28 cellular contexts compared by ENCODE assay signal in genomic region chr17:8455660-8456059, GRCh38. TPM values are rescaled to one million over a fixed set of nuclear protein-coding genes. Genes with fewer than 3 reads are reported as not detected.
DNase-seq lines count a peak whose midpoint lies in the region; ATAC-seq lines count a peak whose summit lies in the region.
"Had no signal": no experiment of that assay in that cellular context is flagged by ENCODE, and none has a peak within 500 bp of the region (broad histone marks: within the 10 kb centered on the region; RNA-seq: fewer than 3 reads in every experiment).

No MANE protein-coding gene starts in this region.

- ATAC-seq in activated naive CD8-positive, alpha-beta T cell treated with anti-CD3 and anti-CD28 coated beads, Interleukin-2, amount 10 ng/mL, durations not matched to agents 7 days and 5 days (ENCODE audit: low read depth) = no peak
- no peak for ATAC-seq in stimulated activated effector memory CD8-positive, alpha-beta T cell treated with anti-CD3 and anti-CD28 coated beads, Interleukin-12 subunit alpha, Interleukin-12 subunit beta, amount 100 ng/mL, for 72 hours
- ATAC-seq in HG03175 (IDR thresholded peaks at IDR 0.05; ENCODE audit: unreplicated experiment) = no peak
- ATAC-seq in HG02938 (IDR thresholded peaks at IDR 0.05; ENCODE audit: unreplicated experiment) = no peak
- ATAC-seq: left ventricle myocardium superior; naive thymus-derived CD8-positive, alpha-beta T cell had no signal

- H3K36me3 Mint-ChIP-seq in activated T-cell treated with anti-CD3 and anti-CD28 coated beads, Interleukin-2, amount 50 U/mL, for 24 hours (ENCODE audit: low read depth) = peaks cover 91% of the 10 kb centered on the region
- H3K36me3 Mint-ChIP-seq in activated naive CD8-positive, alpha-beta T cell treated with anti-CD3 and anti-CD28 coated beads, Interleukin-2, amount 10 ng/mL, durations not matched to agents 7 days and 5 days = peaks cover 44% of the 10 kb centered on the region
- H3K36me3 Mint-ChIP-seq in stimulated activated effector memory CD8-positive, alpha-beta T cell treated with anti-CD3 and anti-CD28 coated beads, Interleukin-12 subunit alpha, Interleukin-12 subunit beta, amount 100 ng/mL, for 72 hours = peaks cover 100% of the 10 kb centered on the region

- POLR2A ChIA-PET in activated naive CD8-positive, alpha-beta T cell treated with anti-CD3 and anti-CD28 coated beads, Interleukin-2, amount 10 ng/mL, durations not matched to agents 7 days and 5 days (lab: Charles Lee) = interaction anchor here (0.7 kb wide), 1 partner anchor 24 kb away, joined by 3 read pairs; no protein-coding TSS in a partner anchor

- no peak for DNase-seq in activated T-cell treated with anti-CD3 and anti-CD28 coated beads, Interleukin-2, amount 50 U/mL, for 24 hours
- DNase-seq in activated T-cell treated with anti-CD3 and anti-CD28 coated beads, Interleukin-2, amount 50 U/mL, for 48 hours = no peak
- DNase-seq in MV-4-11 (lab: John Stamatoyannopoulos, UW) = peak; percentile 68
- DNase-seq in activated naive CD8-positive, alpha-beta T cell treated with anti-CD3 and anti-CD28 coated beads, Interleukin-2, amount 10 ng/mL, durations not matched to agents 7 days and 5 days = no peak
- no peak for DNase-seq in stimulated activated effector memory CD8-positive, alpha-beta T cell treated with anti-CD3 and anti-CD28 coated beads, Interleukin-12 subunit alpha, Interleukin-12 subunit beta, amount 100 ng/mL, for 72 hours (ENCODE audit: low spot score in 2 of 2)
- DNase-seq: activated CD4-positive, alpha-beta T cell treated with anti-CD3 and anti-CD28 coated beads for 4 hours; activated gamma-delta T cell treated with Interleukin-2 at 50 U/mL for 16 hours; amygdala; DMS53; effector CD8-positive, alpha-beta T cell; glutamatergic neuron; H7; left ventricle myocardium superior; naive thymus-derived CD8-positive, alpha-beta T cell; NCI-H1417 treated with DMSO at 0.1 percent for 48 hours; NCI-H345; NCI-H748 treated with DMSO at 0.1 percent for 48 hours; SK-N-SH; stomach; thyroid gland had no signal

- H3K27ac Mint-ChIP-seq in activated T-cell treated with anti-CD3 and anti-CD28 coated beads, Interleukin-2, amount 50 U/mL, for 24 hours = peak overlapping the region; percentile 65
- H3K27ac Mint-ChIP-seq in activated naive CD8-positive, alpha-beta T cell treated with anti-CD3 and anti-CD28 coated beads, Interleukin-2, amount 10 ng/mL, durations not matched to agents 7 days and 5 days = peak overlapping the region; percentile 54
- peak overlapping the region; percentile 5 for H3K27ac Mint-ChIP-seq in stimulated activated effector memory CD8-positive, alpha-beta T cell treated with anti-CD3 and anti-CD28 coated beads, Interleukin-12 subunit alpha, Interleukin-12 subunit beta, amount 100 ng/mL, for 72 hours
- H3K27ac Mint-ChIP-seq: mesothelial cell of epicardium had no signal

- no peaks in the 10 kb centered on the region for H3K9me3 Mint-ChIP-seq in activated T-cell treated with anti-CD3 and anti-CD28 coated beads, Interleukin-2, amount 50 U/mL, for 24 hours
- H3K9me3 Mint-ChIP-seq in activated naive CD8-positive, alpha-beta T cell treated with anti-CD3 and anti-CD28 coated beads, Interleukin-2, amount 10 ng/mL, durations not matched to agents 7 days and 5 days = no peaks in the 10 kb centered on the region
- H3K9me3 Mint-ChIP-seq in stimulated activated effector memory CD8-positive, alpha-beta T cell treated with anti-CD3 and anti-CD28 coated beads, Interleukin-12 subunit alpha, Interleukin-12 subunit beta, amount 100 ng/mL, for 72 hours = no peaks in the 10 kb centered on the region
- H3K9me3 Mint-ChIP-seq: mesothelial cell of epicardium; naive thymus-derived CD8-positive, alpha-beta T cell had no signal

- H3K4me3 Mint-ChIP-seq in activated T-cell treated with anti-CD3 and anti-CD28 coated beads, Interleukin-2, amount 50 U/mL, for 24 hours = no peak overlapping the region
- H3K4me3 Mint-ChIP-seq in activated naive CD8-positive, alpha-beta T cell treated with anti-CD3 and anti-CD28 coated beads, Interleukin-2, amount 10 ng/mL, durations not matched to agents 7 days and 5 days = no peak overlapping the region
- no peak overlapping the region for H3K4me3 Mint-ChIP-seq in stimulated activated effector memory CD8-positive, alpha-beta T cell treated with anti-CD3 and anti-CD28 coated beads, Interleukin-12 subunit alpha, Interleukin-12 subunit beta, amount 100 ng/mL, for 72 hours
- H3K4me3 Mint-ChIP-seq: mesothelial cell of epicardium had no signal

- H3K27me3 Mint-ChIP-seq in activated T-cell treated with anti-CD3 and anti-CD28 coated beads, Interleukin-2, amount 50 U/mL, for 24 hours = no peaks in the 10 kb centered on the region
- no peaks in the 10 kb centered on the region for H3K27me3 Mint-ChIP-seq in activated naive CD8-positive, alpha-beta T cell treated with anti-CD3 and anti-CD28 coated beads, Interleukin-2, amount 10 ng/mL, durations not matched to agents 7 days and 5 days
- H3K27me3 Mint-ChIP-seq: naive thymus-derived CD8-positive, alpha-beta T cell had no signal

- peaks cover 19% of the 10 kb centered on the region for H3K4me1 Mint-ChIP-seq in activated T-cell treated with anti-CD3 and anti-CD28 coated beads, Interleukin-2, amount 50 U/mL, for 24 hours (ENCODE audit: low read depth)
- H3K4me1 Mint-ChIP-seq in activated naive CD8-positive, alpha-beta T cell treated with anti-CD3 and anti-CD28 coated beads, Interleukin-2, amount 10 ng/mL, durations not matched to agents 7 days and 5 days = peaks cover 8% of the 10 kb centered on the region
- H3K4me1 Mint-ChIP-seq in stimulated activated effector memory CD8-positive, alpha-beta T cell treated with anti-CD3 and anti-CD28 coated beads, Interleukin-12 subunit alpha, Interleukin-12 subunit beta, amount 100 ng/mL, for 72 hours = peaks cover 26% of the 10 kb centered on the region
- H3K4me1 Mint-ChIP-seq: mesothelial cell of epicardium had no signal

RNA-seq across cellular contexts. Expression of gene NDEL1, which starts 20.0 kb away (rescaled TPM):
- 10 to 100 TPM; 68.4 to 79.0 TPM for total RNA-seq in activated naive CD8-positive, alpha-beta T cell treated with anti-CD3 and anti-CD28 coated beads, Interleukin-2, amount 10 ng/mL, durations not matched to agents 7 days and 5 days

RNA-seq across cellular contexts. Expression of gene RNF222, which starts 58.0 kb away (rescaled TPM):
- total RNA-seq in activated naive CD8-positive, alpha-beta T cell treated with anti-CD3 and anti-CD28 coated beads, Interleukin-2, amount 10 ng/mL, durations not matched to agents 7 days and 5 days = under 1 TPM; 0.30 to 0.31 TPM
- total RNA-seq: breast epithelium, H7, HT1080, left ventricle myocardium superior, MCF 10A, mesothelial cell of epicardium, osteocyte, renal cortical epithelial cell, stomach, thyroid gland had no signal

Comparison
In these comparisons a context has a peak if more than half of its experiments do, and no peak if none do; other contexts are left out.
1. H3K27ac Mint-ChIP-seq: peak in every context shown above with its lines; median percentile 65 in activated T-cell treated with anti-CD3 and anti-CD28 coated beads, Interleukin-2, amount 50 U/mL, for 24 hours; 54 in activated naive CD8-positive, alpha-beta T cell treated with anti-CD3 and anti-CD28 coated beads, Interleukin-2, amount 10 ng/mL, durations not matched to agents 7 days and 5 days; 5 in stimulated activated effector memory CD8-positive, alpha-beta T cell treated with anti-CD3 and anti-CD28 coated beads, Interleukin-12 subunit alpha, Interleukin-12 subunit beta, amount 100 ng/mL, for 72 hours.